ENCODE assay signal across 19 cellular contexts in the genomic region with DNA sequence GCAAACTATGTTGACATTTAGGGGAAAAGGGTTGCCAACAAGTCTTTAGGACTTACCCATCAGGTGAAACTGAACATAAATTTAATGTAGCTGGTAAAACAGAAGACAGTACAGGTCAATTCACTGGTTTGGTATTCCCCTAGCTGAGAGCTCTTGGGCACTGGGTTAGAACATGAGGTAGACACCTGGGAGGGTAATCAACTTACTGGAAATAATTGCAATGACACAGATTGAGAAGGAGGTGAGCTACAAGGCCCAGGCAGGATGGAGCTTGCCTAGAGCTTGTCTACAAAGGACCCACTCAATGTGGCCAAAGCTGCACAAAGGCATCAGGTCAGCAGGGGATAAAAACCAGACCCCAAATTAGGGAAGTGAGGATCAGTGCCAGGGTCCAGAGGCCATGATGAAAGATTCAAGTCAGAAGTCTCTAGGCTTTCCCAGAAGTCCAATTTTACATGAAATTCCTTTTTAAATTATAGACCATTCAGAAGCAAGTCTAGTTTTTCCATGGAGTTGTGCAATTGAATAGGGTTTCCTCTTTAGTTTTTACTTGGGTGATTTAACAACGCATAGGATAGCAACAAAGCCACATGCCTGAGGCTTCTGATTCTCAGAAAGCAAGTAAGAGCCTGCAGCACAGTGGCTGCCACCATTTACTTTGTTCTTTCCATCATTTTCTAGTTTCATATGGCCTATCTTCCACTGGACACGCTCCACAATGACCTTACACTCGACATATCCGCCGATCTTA.
"Had no signal": no experiment of that assay in that cellular context is flagged by ENCODE, and none has a peak within 500 bp of the region (broad histone marks: within the 10 kb centered on the region; RNA-seq: fewer than 3 reads in every experiment).

No MANE protein-coding gene starts in this region.

- H3K4me3 Mint-ChIP-seq: activated CD4-positive, alpha-beta T cell treated with anti-CD3 and anti-CD28 coated beads, Interleukin-2, amount 10 ng/mL, durations not matched to agents 24 days and 14 days; activated CD8-positive, alpha-beta T cell treated with anti-CD3 and anti-CD28 coated beads, Interleukin-2, amount 10 ng/mL, durations not matched to agents 7 days and 5 days; activated naive CD8-positive, alpha-beta T cell treated with anti-CD3 and anti-CD28 coated beads, Interleukin-2, amount 10 ng/mL, durations not matched to agents 7 days and 5 days; activated T-cell treated with anti-CD3 and anti-CD28 coated beads, Interleukin-2, amount 50 U/mL, for 24 hours; effector memory CD8-positive, alpha-beta T cell; naive thymus-derived CD8-positive, alpha-beta T cell; stimulated activated naive B cell treated with anti-CD40 and anti-IgM and Interleukin-4, amounts not matched to agents 10 μg/mL and 1 μg/mL and 100 μg/mL, for 72 hours had no signal

- H3K27me3 ChIP-seq: body of pancreas, neutrophil had no signal

- H3K36me3 ChIP-seq: neutrophil, thoracic aorta had no signal

- DNase-seq: activated CD4-positive, alpha-beta T cell treated with anti-CD3 and anti-CD28 coated beads, Interleukin-2, amount 10 ng/mL, durations not matched to agents 24 days and 14 days; activated CD8-positive, alpha-beta T cell treated with anti-CD3 and anti-CD28 coated beads, Interleukin-2, amount 10 ng/mL, durations not matched to agents 7 days and 5 days; activated naive CD4-positive, alpha-beta T cell treated with Interleukin-2 at 50 U/mL for 16 hours; activated naive CD8-positive, alpha-beta T cell treated with anti-CD3 and anti-CD28 coated beads, Interleukin-2, amount 10 ng/mL, durations not matched to agents 7 days and 5 days; activated T-cell treated with anti-CD3 and anti-CD28 coated beads, Interleukin-2, amount 50 U/mL, for 24 hours; body of pancreas; caudate nucleus; effector memory CD8-positive, alpha-beta T cell; kidney glomerular epithelial cell; mesendoderm; naive thymus-derived CD8-positive, alpha-beta T cell; stimulated activated naive B cell treated with anti-CD40 and anti-IgM and Interleukin-4, amounts not matched to agents 10 μg/mL and 1 μg/mL and 100 μg/mL, for 72 hours; T-helper 1 cell; T1000 had no signal

- H3K9me3 Mint-ChIP-seq: activated CD4-positive, alpha-beta T cell treated with anti-CD3 and anti-CD28 coated beads, Interleukin-2, amount 10 ng/mL, durations not matched to agents 24 days and 14 days; activated naive CD8-positive, alpha-beta T cell treated with anti-CD3 and anti-CD28 coated beads, Interleukin-2, amount 10 ng/mL, durations not matched to agents 7 days and 5 days; activated T-cell treated with anti-CD3 and anti-CD28 coated beads, Interleukin-2, amount 50 U/mL, for 24 hours; activated T-helper 2 cell treated with anti-CD3 and anti-CD28 coated beads, Interferon-gamma antibody, Interleukin-2, Interleukin-4, amounts not matched to agents 10 μg/mL and 5 μg/mL and 100 μg/mL, durations not matched to agents 14 hours and 24 hours and 36 hours; effector memory CD8-positive, alpha-beta T cell; naive thymus-derived CD8-positive, alpha-beta T cell; stimulated activated naive B cell treated with anti-CD40 and anti-IgM and Interleukin-4, amounts not matched to agents 10 μg/mL and 1 μg/mL and 100 μg/mL, for 72 hours had no signal

- ATAC-seq: activated CD8-positive, alpha-beta T cell treated with anti-CD3 and anti-CD28 coated beads, Interleukin-2, amount 10 ng/mL, durations not matched to agents 7 days and 5 days; body of pancreas; effector memory CD8-positive, alpha-beta T cell; naive thymus-derived CD8-positive, alpha-beta T cell had no signal

- H3K27ac Mint-ChIP-seq: activated CD4-positive, alpha-beta T cell treated with anti-CD3 and anti-CD28 coated beads, Interleukin-2, amount 10 ng/mL, durations not matched to agents 24 days and 14 days; activated CD8-positive, alpha-beta T cell treated with anti-CD3 and anti-CD28 coated beads, Interleukin-2, amount 10 ng/mL, durations not matched to agents 7 days and 5 days; activated naive CD8-positive, alpha-beta T cell treated with anti-CD3 and anti-CD28 coated beads, Interleukin-2, amount 10 ng/mL, durations not matched to agents 7 days and 5 days; activated T-cell treated with anti-CD3 and anti-CD28 coated beads, Interleukin-2, amount 50 U/mL, for 24 hours; activated T-helper 2 cell treated with anti-CD3 and anti-CD28 coated beads, Interferon-gamma antibody, Interleukin-2, Interleukin-4, amounts not matched to agents 10 μg/mL and 5 μg/mL and 100 μg/mL, durations not matched to agents 14 hours and 24 hours and 36 hours; effector memory CD8-positive, alpha-beta T cell; naive thymus-derived CD8-positive, alpha-beta T cell; stimulated activated naive B cell treated with anti-CD40 and anti-IgM and Interleukin-4, amounts not matched to agents 10 μg/mL and 1 μg/mL and 100 μg/mL, for 72 hours had no signal

- H3K27ac ChIP-seq: body of pancreas, neutrophil, parathyroid adenoma, thoracic aorta had no signal

- H3K4me1 ChIP-seq: parathyroid adenoma had no signal

- H3K9me3 ChIP-seq: body of pancreas, neutrophil, thoracic aorta had no signal

- H3K4me3 ChIP-seq: body of pancreas, thoracic aorta had no signal

- H3K4me1 Mint-ChIP-seq: activated CD4-positive, alpha-beta T cell treated with anti-CD3 and anti-CD28 coated beads, Interleukin-2, amount 10 ng/mL, durations not matched to agents 24 days and 14 days; activated naive CD8-positive, alpha-beta T cell treated with anti-CD3 and anti-CD28 coated beads, Interleukin-2, amount 10 ng/mL, durations not matched to agents 7 days and 5 days; naive thymus-derived CD8-positive, alpha-beta T cell; stimulated activated naive B cell treated with anti-CD40 and anti-IgM and Interleukin-4, amounts not matched to agents 10 μg/mL and 1 μg/mL and 100 μg/mL, for 72 hours had no signal

- H3K36me3 Mint-ChIP-seq: activated naive CD8-positive, alpha-beta T cell treated with anti-CD3 and anti-CD28 coated beads, Interleukin-2, amount 10 ng/mL, durations not matched to agents 7 days and 5 days; naive thymus-derived CD8-positive, alpha-beta T cell; stimulated activated naive B cell treated with anti-CD40 and anti-IgM and Interleukin-4, amounts not matched to agents 10 μg/mL and 1 μg/mL and 100 μg/mL, for 72 hours had no signal

- H3K27me3 Mint-ChIP-seq: activated T-cell treated with anti-CD3 and anti-CD28 coated beads, Interleukin-2, amount 50 U/mL, for 24 hours; effector memory CD8-positive, alpha-beta T cell had no signal

- FAIRE-seq: frontal cortex had no signal
